Comparison of ENCODE assay signal across 8 cellular contexts in genomic region chr21:44873356-44874239, GRCh38. TPM values are rescaled to one million over a fixed set of nuclear protein-coding genes. Genes with fewer than 3 reads are reported as not detected.
DNase-seq lines count a peak whose midpoint lies in the region; FAIRE-seq and TF ChIP-seq lines count a peak whose summit lies in the region.

Gene PTTG1IP (minus strand): TSS chr21:44873690. CDS start chr21:44873616, 74 bp downstream.

- H3K4ac ChIP-seq in neuronal stem cell (ENCODE audit: low read length): no peak within 1 kb of the TSS

- H2BK12ac ChIP-seq in neuronal stem cell (ENCODE audit: low read length): peak within 1 kb of the TSS; percentile 50

- peak within 1 kb of the TSS; percentile 95 for H3K18ac ChIP-seq in neuronal stem cell (ENCODE audit: low read length)

- peaks cover 0 to 8% of the 10 kb centered on the region in 2 donors for H3K9me3 ChIP-seq in neuronal stem cell (replicated peaks in 1 of 2; ENCODE audit: control insufficient read depth in 2 of 2, insufficient read depth in 1 of 2, low read depth in 1 of 2, low read length in 2 of 2)
- H3K9me3 ChIP-seq in subcutaneous abdominal adipose tissue (ENCODE audit: control insufficient read depth in 5 of 5, low read length in 5 of 5): no peaks in the 10 kb centered on the region

- H3K4me3 Mint-ChIP-seq in HFFc6: peak within 1 kb of the TSS; percentile 96
- H3K4me3 Mint-ChIP-seq in activated naive CD4-positive, alpha-beta T cell treated with anti-CD3 and anti-CD28 coated beads for 36 hours: peak within 1 kb of the TSS; percentile 91

- H2BK120ac ChIP-seq in neuronal stem cell (ENCODE audit: low read depth, low read length): no peak within 1 kb of the TSS

- peak within 1 kb of the TSS; percentile 83 for H3K23ac ChIP-seq in neuronal stem cell (ENCODE audit: low read depth, low read length, poor library complexity)

- peak; percentile 96 for DNase-seq in GM04504 (ENCODE audit: low read depth)
- DNase-seq in HFFc6: peak; percentile 93
- DNase-seq in NB4 (ENCODE audit: low read depth): peak; percentile 95
- peak; percentile 96 for DNase-seq in SK-N-DZ (ENCODE audit: low spot score)
- DNase-seq in activated naive CD4-positive, alpha-beta T cell treated with anti-CD3 and anti-CD28 coated beads for 36 hours: peak; percentile 99
- peak; percentile 99 for DNase-seq in frontal cortex (ENCODE audit: low spot score in 2 of 2)
- peak; percentile 99 for DNase-seq in neuronal stem cell (ENCODE audit: low spot score)

- FAIRE-seq in frontal cortex (lab: Jason Lieb, UNC): no peak

- TF ChIP-seq CTCF in HFFc6 (IDR thresholded peaks at IDR 0.05) (no peak), NB4 (IDR thresholded peaks at IDR 0.05; ENCODE audit: low read depth, low read length) (no peak)

- H3K36me3 ChIP-seq in neuronal stem cell (replicated peaks in 1 of 2; ENCODE audit: control insufficient read depth in 2 of 2, insufficient read depth in 2 of 2, low read length in 2 of 2): peaks cover 2 to 7% of the 10 kb centered on the region in 2 donors
- H3K36me3 ChIP-seq in subcutaneous abdominal adipose tissue (ENCODE audit: control insufficient read depth in 5 of 5, insufficient read depth in 5 of 5, low read length in 5 of 5): no peaks in the 10 kb centered on the region

- H3K27ac ChIP-seq in neuronal stem cell (replicated peaks; ENCODE audit: low read length): peak within 1 kb of the TSS; percentile 67
- H3K27ac ChIP-seq in subcutaneous abdominal adipose tissue (ENCODE audit: low read depth, low read length): peak within 1 kb of the TSS; percentile 92

- H3K4me1 ChIP-seq in neuronal stem cell (ENCODE audit: control insufficient read depth in 2 of 2, insufficient read depth in 1 of 2, low read depth in 1 of 2, low read length in 2 of 2): peaks cover 14 to 18% of the 10 kb centered on the region in 2 donors
- H3K4me1 ChIP-seq in subcutaneous abdominal adipose tissue (ENCODE audit: control insufficient read depth in 5 of 5, insufficient read depth in 5 of 5, low read length in 5 of 5): peaks cover 17 to 75% (median 60%) of the 10 kb centered on the region in 5 donors

- H3K79me1 ChIP-seq in neuronal stem cell (ENCODE audit: low read depth, low read length): peaks cover 19% of the 10 kb centered on the region

- intact Hi-C loops in activated naive CD4-positive, alpha-beta T cell treated with anti-CD3 and anti-CD28 coated beads for 36 hours (cut with micrococcal nuclease): loop anchor here (1.0 to 5.0 kb wide), 3 partner anchors 53 to 861 kb away; partner anchors contain the start of genes SUMO3 and TRAPPC10

- peaks cover 66% of the 10 kb centered on the region for H3K4me1 Mint-ChIP-seq in HFFc6 (ENCODE audit: low read depth)
- peaks cover 43% of the 10 kb centered on the region for H3K4me1 Mint-ChIP-seq in activated naive CD4-positive, alpha-beta T cell treated with anti-CD3 and anti-CD28 coated beads for 36 hours (ENCODE audit: low read depth)

- H3K36me3 Mint-ChIP-seq in HFFc6 (ENCODE audit: low read depth): no peaks in the 10 kb centered on the region; the same call in 1 of the 2 replicates
- H3K36me3 Mint-ChIP-seq in activated naive CD4-positive, alpha-beta T cell treated with anti-CD3 and anti-CD28 coated beads for 36 hours (ENCODE audit: low read depth): no peaks in the 10 kb centered on the region

- peak within 1 kb of the TSS; percentile 93 for H3K27ac Mint-ChIP-seq in HFFc6
- peak within 1 kb of the TSS; percentile 82 for H3K27ac Mint-ChIP-seq in activated naive CD4-positive, alpha-beta T cell treated with anti-CD3 and anti-CD28 coated beads for 36 hours

- H3K27me3 Mint-ChIP-seq in HFFc6 (ENCODE audit: insufficient read depth): no peaks in the 10 kb centered on the region
- H3K27me3 Mint-ChIP-seq in activated naive CD4-positive, alpha-beta T cell treated with anti-CD3 and anti-CD28 coated beads for 36 hours (ENCODE audit: low read depth): no peaks in the 10 kb centered on the region

- H2AK5ac ChIP-seq in neuronal stem cell (ENCODE audit: low read depth, low read length): peak within 1 kb of the TSS; percentile 97

- peak; percentile 72 for TF ChIP-seq POLR2A in NB4 (IDR thresholded peaks at IDR 0.05; ENCODE audit: extremely low read depth, insufficient read length)

- CTCF ChIA-PET in activated naive CD4-positive, alpha-beta T cell treated with anti-CD3 and anti-CD28 coated beads for 36 hours (lab: Charles Lee): interaction anchor here (0.6 to 2.1 kb wide), 12 partner anchors 13 to 264 kb away, joined by 3 to 34 read pairs (median 4); partner anchors contain the start of gene UBE2G2

- no peaks in the 10 kb centered on the region for H3K9me3 Mint-ChIP-seq in HFFc6
- no peaks in the 10 kb centered on the region for H3K9me3 Mint-ChIP-seq in activated naive CD4-positive, alpha-beta T cell treated with anti-CD3 and anti-CD28 coated beads for 36 hours

- H2BK15ac ChIP-seq in neuronal stem cell (ENCODE audit: low read length): peak within 1 kb of the TSS; percentile 50

- peak within 1 kb of the TSS; percentile 67 for H2BK5ac ChIP-seq in neuronal stem cell (ENCODE audit: low read length)

- peak within 1 kb of the TSS; percentile 98 for H3K9ac ChIP-seq in neuronal stem cell (ENCODE audit: low read depth, low read length, poor library complexity)
- H3K9ac ChIP-seq in subcutaneous abdominal adipose tissue (ENCODE audit: low read length in 5 of 5): peak within 1 kb of the TSS; percentile 80 to 88 (median 84)

- H3K14ac ChIP-seq in neuronal stem cell (ENCODE audit: low read length): peak within 1 kb of the TSS; percentile 95

- peak within 1 kb of the TSS; percentile 8 for H4K8ac ChIP-seq in neuronal stem cell (ENCODE audit: low read depth, low read length)

- H3K4me3 ChIP-seq in NB4 (ENCODE audit: low read depth, low read length) (peak within 1 kb of the TSS; percentile 77), neuronal stem cell (ENCODE audit: low read length in 2 of 2) (peak within 1 kb of the TSS; percentile 82 to 99), subcutaneous abdominal adipose tissue (ENCODE audit: low read depth in 1 of 5, low read length in 5 of 5) (peak within 1 kb of the TSS; percentile 73 to 92 (median 82))

- H3K27me3 ChIP-seq in neuronal stem cell (ENCODE audit: control insufficient read depth in 3 of 3, insufficient read depth in 3 of 3, low read depth in 1 of 3, low read length in 3 of 3) (peaks cover 11 to 24% (median 16%) of the 10 kb centered on the region in 3 experiments), subcutaneous abdominal adipose tissue (ENCODE audit: control insufficient read depth in 5 of 5, insufficient read depth in 4 of 5, low read length in 5 of 5) (no peaks in the 10 kb centered on the region)

- H3K4me2 ChIP-seq in neuronal stem cell (ENCODE audit: insufficient read depth, low read length, poor library complexity, severe bottlenecking): peak within 1 kb of the TSS; percentile 87

- H4K91ac ChIP-seq in neuronal stem cell (ENCODE audit: low read depth, low read length, poor library complexity): no peak within 1 kb of the TSS

- no CpG with 5 or more reads among the region's 123 CpGs for WGBS in neuronal stem cell (ENCODE audit: extremely low coverage in 2 of 2, insufficient read length in 2 of 2, insufficient replicate concordance in 1 of 2), 2 donors

- H2AFZ ChIP-seq in neuronal stem cell (ENCODE audit: low read length): peak within 1 kb of the TSS; percentile 95

RNA-seq across cellular contexts. Expression of gene PTTG1IP, which starts in this region (rescaled TPM):
- 100 to 1,000 TPM; 241 to 290 (median 277) TPM for total RNA-seq in HFFc6 (2021; fragmentation: NEBNext Ultra II Directional; extraction: Animal tissue kit (Norgen Biotek cat#: 25700))
- 183 and 199 TPM in 2 replicates for polyA plus RNA-seq in SK-N-DZ (2014; cell fraction: cytosol; rRNA removed)
- polyA plus RNA-seq in SK-N-DZ (2014; cell fraction: nucleus; rRNA removed): 130 and 133 TPM in 2 replicates
- total RNA-seq in activated naive CD4-positive, alpha-beta T cell treated with anti-CD3 and anti-CD28 coated beads for 36 hours: 10 to 100 TPM; 37.6 to 38.5 TPM
- total RNA-seq in frontal cortex: 72.2 TPM
- 134 TPM for polyA plus RNA-seq in neuronal stem cell (2013, experiment 1 of 2)
- 131 TPM for polyA plus RNA-seq in neuronal stem cell (2013, experiment 2 of 2)

Comparison
In these comparisons a context has a peak if more than half of its experiments do, and no peak if none do; other contexts are left out.
1. Peak in every context shown above with its lines: DNase-seq, H3K4me3 ChIP-seq and H3K27ac ChIP-seq.